In genomic region chr7:65001291-65001814, GRCh38 we compare ENCODE assay signal across 2 cellular contexts.
TF ChIP-seq lines count a peak whose summit lies in the region.

No MANE protein-coding gene starts in this region.

TF ChIP-seq in HepG2, 621 proteins besides CTCF, POLR2A, EP300 and RAD21 (continues in another document):
- TF ChIP-seq ZNF143 (CRISPR knock-in tag; IDR thresholded peaks at IDR 0.05) (no peak), NFE2 (CRISPR knock-in tag; IDR thresholded peaks at IDR 0.05) (no peak), ARID3A (IDR thresholded peaks at IDR 0.05; ENCODE audit: low read depth, low read length) (no peak), ATRX (CRISPR knock-in tag; IDR thresholded peaks at IDR 0.05; ENCODE audit: borderline replicate concordance) (no peak), ARNT (IDR thresholded peaks at IDR 0.05) (no peak), FLYWCH1 (CRISPR knock-in tag; IDR thresholded peaks at IDR 0.05) (no peak), ZBTB2 (CRISPR knock-in tag; IDR thresholded peaks at IDR 0.05; ENCODE audit: low read depth) (no peak), RBFOX2 (IDR thresholded peaks at IDR 0.05; ENCODE audit: low read depth, low read length) (peak; percentile 42; the same call in 1 of the 2 replicates), ZNF782 (CRISPR knock-in tag; IDR thresholded peaks at IDR 0.05; ENCODE audit: borderline replicate concordance) (no peak), ZNF572 (CRISPR knock-in tag; IDR thresholded peaks at IDR 0.05) (no peak), PAF1 (CRISPR knock-in tag; IDR thresholded peaks at IDR 0.05) (0 out of 2 replicates have a peak, but pooled peaks have one; percentile 46), CREM (IDR thresholded peaks at IDR 0.05) (no peak), CREM (CRISPR knock-in tag; IDR thresholded peaks at IDR 0.05) (no peak), AFF4 (CRISPR knock-in tag; IDR thresholded peaks at IDR 0.05) (peak; percentile 65), SOX13 (IDR thresholded peaks at IDR 0.05) (0 out of 2 replicates have a peak, but pooled peaks have one; percentile 20), SOX13 (CRISPR knock-in tag; conservative IDR thresholded peaks at IDR 0.05 in 1 of 2, IDR thresholded peaks at IDR 0.05 in 1 of 2) (peak in 1 of 2 experiments; percentile 56; a peak in 1 of 4 replicates), UBTF (CRISPR knock-in tag; IDR thresholded peaks at IDR 0.05) (0 out of 2 replicates have a peak, but pooled peaks have one; percentile 31), ZC3H4 (CRISPR knock-in tag; IDR thresholded peaks at IDR 0.05; ENCODE audit: borderline replicate concordance) (peak; percentile 69; the same call in 1 of the 2 replicates), ZNF543 (CRISPR knock-in tag; IDR thresholded peaks at IDR 0.05) (peak; percentile 100), SALL1 (CRISPR knock-in tag; IDR thresholded peaks at IDR 0.05) (0 out of 2 replicates have a peak, but pooled peaks have one; percentile 43), FOXP1 (IDR thresholded peaks at IDR 0.05) (no peak), FOXP1 (CRISPR knock-in tag; IDR thresholded peaks at IDR 0.05) (no peak), ZZZ3 (CRISPR knock-in tag; IDR thresholded peaks at IDR 0.05; ENCODE audit: borderline replicate concordance) (no peak), KAT7 (CRISPR knock-in tag; IDR thresholded peaks at IDR 0.05; ENCODE audit: borderline replicate concordance) (0 out of 2 replicates have a peak, but pooled peaks have one; percentile 24), SMARCC2 (IDR thresholded peaks at IDR 0.05) (no peak)

TF ChIP-seq in K562, 482 proteins besides CTCF, POLR2A, EP300 and RAD21 (continues in another document):
- TF ChIP-seq TCF7 (IDR thresholded peaks at IDR 0.05; ENCODE audit: borderline replicate concordance) (no peak), GATAD2A (IDR thresholded peaks at IDR 0.05) (no peak), CUX1 (CRISPR knock-in tag; IDR thresholded peaks at IDR 0.05) (no peak), NKRF (IDR thresholded peaks at IDR 0.05; ENCODE audit: borderline replicate concordance) (no peak), NFIX (CRISPR knock-in tag; IDR thresholded peaks at IDR 0.05; ENCODE audit: low read depth) (no peak), CEBPB (tag; IDR thresholded peaks at IDR 0.05) (no peak), HCFC1 (IDR thresholded peaks at IDR 0.05; ENCODE audit: low read depth, low read length) (no peak), TBP (optimal IDR thresholded peaks at IDR 0.05; ENCODE audit: low read depth, low read length) (no peak), MEF2D (tag; conservative IDR thresholded peaks at IDR 0.05; ENCODE audit: low read depth) (peak; percentile 51; the same call in 1 of the 2 replicates), XRCC5 (IDR thresholded peaks at IDR 0.05; ENCODE audit: low read depth, low read length) (no peak), ZMIZ1 (IDR thresholded peaks at IDR 0.05; ENCODE audit: low read depth in 2 of 2, low read length in 2 of 2) (no peak), MYNN (IDR thresholded peaks at IDR 0.05) (no peak), MYNN (CRISPR knock-in tag; IDR thresholded peaks at IDR 0.05) (no peak), HLTF (IDR thresholded peaks at IDR 0.05) (no peak), FOXA3 (CRISPR knock-in tag; conservative IDR thresholded peaks at IDR 0.05 in 1 of 2, IDR thresholded peaks at IDR 0.05 in 1 of 2) (no peak), POLR2B (IDR thresholded peaks at IDR 0.05; ENCODE audit: low read depth, partially characterized antibody) (peak; percentile 14), BACH1 (tag; IDR thresholded peaks at IDR 0.05) (no peak), ZFX (CRISPR knock-in tag; IDR thresholded peaks at IDR 0.05) (no peak), ZNF184 (CRISPR knock-in tag; IDR thresholded peaks at IDR 0.05) (no peak), MGA (IDR thresholded peaks at IDR 0.05) (0 out of 2 replicates have a peak, but pooled peaks have one; percentile 5), TCF7L2 (IDR thresholded peaks at IDR 0.05; ENCODE audit: low read depth, low read length) (no peak), IRF2 (CRISPR knock-in tag; IDR thresholded peaks at IDR 0.05) (no peak), GTF2A2 (tag; IDR thresholded peaks at IDR 0.05) (0 out of 2 replicates have a peak, but pooled peaks have one; percentile 31), ZBTB7A (IDR thresholded peaks at IDR 0.05; ENCODE audit: borderline replicate concordance, control insufficient read depth, low read depth, low read length) (no peak), CBX1 (IDR thresholded peaks at IDR 0.05; ENCODE audit: low read depth) (peak; percentile 6; the same call in 1 of the 2 replicates), NFE2L1 (tag; IDR thresholded peaks at IDR 0.05; ENCODE audit: borderline replicate concordance, low read depth) (no peak), NR1H2 (CRISPR knock-in tag; IDR thresholded peaks at IDR 0.05) (no peak)
